8 cellular contexts compared by ENCODE assay signal in the genomic region with DNA sequence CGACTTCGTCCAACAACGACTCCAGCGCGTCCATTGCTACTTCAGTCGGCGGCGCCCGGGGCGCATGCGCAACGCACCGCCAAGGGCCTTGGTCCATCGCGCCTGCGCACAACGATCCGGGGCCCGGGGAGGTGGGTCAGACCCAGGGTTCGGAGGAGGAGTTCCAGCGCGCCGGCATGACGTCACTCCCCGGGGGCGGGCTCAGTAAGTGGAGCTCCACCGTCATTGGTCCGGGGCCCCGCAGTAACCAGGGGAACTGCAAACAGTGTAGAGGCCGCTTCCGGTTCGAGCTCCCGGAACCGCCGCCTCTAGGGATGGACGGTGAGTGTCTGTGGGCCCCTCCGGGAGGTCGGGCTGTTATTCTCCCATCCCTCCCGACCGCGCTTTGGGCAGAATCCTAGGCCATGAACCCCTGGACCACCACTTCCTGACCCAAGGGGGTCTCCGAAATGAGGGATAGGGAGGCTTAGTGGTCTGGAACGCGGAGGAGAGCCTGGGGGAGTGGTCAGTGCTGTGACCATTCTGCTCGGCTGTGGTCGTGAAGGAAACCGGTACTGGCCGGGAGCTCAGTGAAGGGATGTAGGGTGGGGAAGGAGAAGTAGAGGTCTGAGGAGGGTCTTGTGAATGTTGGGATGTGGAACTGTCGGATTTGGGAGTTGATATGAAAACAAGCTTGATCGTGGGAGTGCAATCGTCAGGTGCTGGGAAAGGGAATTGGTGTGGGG. TPM values are rescaled to one million over a fixed set of nuclear protein-coding genes. Genes with fewer than 3 reads are reported as not detected.
DNase-seq lines count a peak whose midpoint lies in the region; ATAC-seq and TF ChIP-seq lines count a peak whose summit lies in the region.

A gene with protein sequence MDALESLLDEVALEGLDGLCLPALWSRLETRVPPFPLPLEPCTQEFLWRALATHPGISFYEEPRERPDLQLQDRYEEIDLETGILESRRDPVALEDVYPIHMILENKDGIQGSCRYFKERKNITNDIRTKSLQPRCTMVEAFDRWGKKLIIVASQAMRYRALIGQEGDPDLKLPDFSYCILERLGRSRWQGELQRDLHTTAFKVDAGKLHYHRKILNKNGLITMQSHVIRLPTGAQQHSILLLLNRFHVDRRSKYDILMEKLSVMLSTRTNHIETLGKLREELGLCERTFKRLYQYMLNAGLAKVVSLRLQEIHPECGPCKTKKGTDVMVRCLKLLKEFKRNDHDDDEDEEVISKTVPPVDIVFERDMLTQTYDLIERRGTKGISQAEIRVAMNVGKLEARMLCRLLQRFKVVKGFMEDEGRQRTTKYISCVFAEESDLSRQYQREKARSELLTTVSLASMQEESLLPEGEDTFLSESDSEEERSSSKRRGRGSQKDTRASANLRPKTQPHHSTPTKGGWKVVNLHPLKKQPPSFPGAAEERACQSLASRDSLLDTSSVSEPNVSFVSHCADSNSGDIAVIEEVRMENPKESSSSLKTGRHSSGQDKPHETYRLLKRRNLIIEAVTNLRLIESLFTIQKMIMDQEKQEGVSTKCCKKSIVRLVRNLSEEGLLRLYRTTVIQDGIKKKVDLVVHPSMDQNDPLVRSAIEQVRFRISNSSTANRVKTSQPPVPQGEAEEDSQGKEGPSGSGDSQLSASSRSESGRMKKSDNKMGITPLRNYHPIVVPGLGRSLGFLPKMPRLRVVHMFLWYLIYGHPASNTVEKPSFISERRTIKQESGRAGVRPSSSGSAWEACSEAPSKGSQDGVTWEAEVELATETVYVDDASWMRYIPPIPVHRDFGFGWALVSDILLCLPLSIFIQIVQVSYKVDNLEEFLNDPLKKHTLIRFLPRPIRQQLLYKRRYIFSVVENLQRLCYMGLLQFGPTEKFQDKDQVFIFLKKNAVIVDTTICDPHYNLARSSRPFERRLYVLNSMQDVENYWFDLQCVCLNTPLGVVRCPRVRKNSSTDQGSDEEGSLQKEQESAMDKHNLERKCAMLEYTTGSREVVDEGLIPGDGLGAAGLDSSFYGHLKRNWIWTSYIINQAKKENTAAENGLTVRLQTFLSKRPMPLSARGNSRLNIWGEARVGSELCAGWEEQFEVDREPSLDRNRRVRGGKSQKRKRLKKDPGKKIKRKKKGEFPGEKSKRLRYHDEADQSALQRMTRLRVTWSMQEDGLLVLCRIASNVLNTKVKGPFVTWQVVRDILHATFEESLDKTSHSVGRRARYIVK (N-terminal part only) (minus strand): TSS at position 57 of the 725 bp plus-strand sequence. CDS start 23 bp downstream, at position 34.
A gene (plus strand): TSS at position 288 of the 725 bp plus-strand sequence. CDS start 27 bp downstream, at position 315.

- intact Hi-C loops in activated T-helper 1 cell treated with anti-CD3 and anti-CD28 coated beads, Interleukin-12 subunit alpha, Interleukin-12 subunit beta, Interleukin-2, Interleukin-4 antibody, amounts not matched to agents 30 ng/mL and 10 ng/mL and 1 ng/mL, durations not matched to agents 14 hours and 24 hours and 36 hours (cut with micrococcal nuclease) = loop anchor here (2.0 kb wide), 1 partner anchor 29 kb away; no protein-coding TSS in a partner anchor

- POLR2A ChIA-PET in naive thymus-derived CD8-positive, alpha-beta T cell (lab: Charles Lee) = interaction anchor here (0.6 to 3.3 kb wide), 5 partner anchors 12 to 745 kb away, joined by 3 to 20 read pairs (median 4); a partner anchor contains a TSS

- H3K36me3 ChIP-seq in DND-41 (ENCODE audit: insufficient read depth, low read length) = peaks cover 20% of the 10 kb centered on the region
- H3K36me3 ChIP-seq in GM23248 (ENCODE audit: low read depth) = no peaks in the 10 kb centered on the region

- H3K4me1 ChIP-seq in DND-41 (ENCODE audit: insufficient read depth, low read length) (peaks cover 35% of the 10 kb centered on the region), GM23248 (ENCODE audit: insufficient read depth) (peaks cover 32% of the 10 kb centered on the region)

- peaks cover 13% of the 10 kb centered on the region for H3F3A ChIP-seq in GM23248 (ENCODE audit: insufficient read depth)

- DNase-seq in DND-41 (peak; percentile 99), GM23248 (peak; percentile 99), Kasumi-1 (lab: John Stamatoyannopoulos, UW) (peak; percentile 81), RPMI7951 (ENCODE audit: low read depth) (peak; percentile 95), fibroblast of gingiva (ENCODE audit: low read depth) (peak; percentile 98)
- peak; percentile 100 for DNase-seq in activated T-helper 1 cell treated with anti-CD3 and anti-CD28 coated beads, Interleukin-12 subunit alpha, Interleukin-12 subunit beta, Interleukin-2, Interleukin-4 antibody, amounts not matched to agents 30 ng/mL and 10 ng/mL and 1 ng/mL, durations not matched to agents 14 hours and 24 hours and 36 hours (ENCODE audit: low spot score)
- DNase-seq in naive thymus-derived CD8-positive, alpha-beta T cell = peak; percentile 99 to 100 (median 100)
- peak; percentile 99 to 100 (median 100) for DNase-seq in stimulated activated naive CD4-positive, alpha-beta T cell (lab: John Stamatoyannopoulos, UW)

- H2AFZ ChIP-seq in DND-41 (ENCODE audit: low read depth, low read length) (peak within 1 kb of the TSS; percentile 100), GM23248 (peak within 1 kb of the TSS; percentile 93)

- H3K27ac ChIP-seq in DND-41 (ENCODE audit: low read length) = peak within 1 kb of the TSS; percentile 85
- peak within 1 kb of the TSS; percentile 86 for H3K27ac ChIP-seq in GM23248

- ATAC-seq in DND-41 (ENCODE audit: insufficient read depth, low read depth) = peak; percentile 98
- peak; percentile 93 to 95 for ATAC-seq in naive thymus-derived CD8-positive, alpha-beta T cell

- H3K27me3 Mint-ChIP-seq in activated T-helper 1 cell treated with anti-CD3 and anti-CD28 coated beads, Interleukin-12 subunit alpha, Interleukin-12 subunit beta, Interleukin-2, Interleukin-4 antibody, amounts not matched to agents 30 ng/mL and 10 ng/mL and 1 ng/mL, durations not matched to agents 14 hours and 24 hours and 36 hours (ENCODE audit: insufficient read depth) = no peaks in the 10 kb centered on the region
- H3K27me3 Mint-ChIP-seq in naive thymus-derived CD8-positive, alpha-beta T cell = no peaks in the 10 kb centered on the region

- in situ Hi-C loops in GM23248 (cut with MboI) = no loop called here

- H3K27ac Mint-ChIP-seq in activated T-helper 1 cell treated with anti-CD3 and anti-CD28 coated beads, Interleukin-12 subunit alpha, Interleukin-12 subunit beta, Interleukin-2, Interleukin-4 antibody, amounts not matched to agents 30 ng/mL and 10 ng/mL and 1 ng/mL, durations not matched to agents 14 hours and 24 hours and 36 hours = peak within 1 kb of the TSS; percentile 90
- peak within 1 kb of the TSS; percentile 92 to 100 (median 100) for H3K27ac Mint-ChIP-seq in naive thymus-derived CD8-positive, alpha-beta T cell

- H4K20me1 ChIP-seq in DND-41 (ENCODE audit: insufficient read depth, low read length) (peaks cover 19% of the 10 kb centered on the region), GM23248 (ENCODE audit: insufficient read depth) (no peaks in the 10 kb centered on the region)

- 0 to 1% methylated on average over 50 to 51 of the region's 51 CpGs for WGBS in GM23248 (ENCODE audit: low coverage in 1 of 2, low lambda C conversion rate in 2 of 2, missing lambda C conversion rate in 2 of 2), 2 experiments

- H3K4me3 Mint-ChIP-seq in activated T-helper 1 cell treated with anti-CD3 and anti-CD28 coated beads, Interleukin-12 subunit alpha, Interleukin-12 subunit beta, Interleukin-2, Interleukin-4 antibody, amounts not matched to agents 30 ng/mL and 10 ng/mL and 1 ng/mL, durations not matched to agents 14 hours and 24 hours and 36 hours = peak within 1 kb of the TSS; percentile 99
- peak within 1 kb of the TSS; percentile 97 to 99 (median 98) for H3K4me3 Mint-ChIP-seq in naive thymus-derived CD8-positive, alpha-beta T cell

- no peak for TF ChIP-seq CTCF in DND-41 (IDR thresholded peaks at IDR 0.05; ENCODE audit: borderline replicate concordance, extremely low read depth, low read length, poor library complexity, severe bottlenecking)

- no peaks in the 10 kb centered on the region for H3K9me2 ChIP-seq in GM23248 (ENCODE audit: insufficient read depth)

- peaks cover 15% of the 10 kb centered on the region for H3K36me3 Mint-ChIP-seq in activated T-helper 1 cell treated with anti-CD3 and anti-CD28 coated beads, Interleukin-12 subunit alpha, Interleukin-12 subunit beta, Interleukin-2, Interleukin-4 antibody, amounts not matched to agents 30 ng/mL and 10 ng/mL and 1 ng/mL, durations not matched to agents 14 hours and 24 hours and 36 hours (ENCODE audit: low read depth)
- peaks cover 0 to 16% (median 4%) of the 10 kb centered on the region in 3 donors for H3K36me3 Mint-ChIP-seq in naive thymus-derived CD8-positive, alpha-beta T cell

- no peaks in the 10 kb centered on the region for H3K9me3 Mint-ChIP-seq in activated T-helper 1 cell treated with anti-CD3 and anti-CD28 coated beads, Interleukin-12 subunit alpha, Interleukin-12 subunit beta, Interleukin-2, Interleukin-4 antibody, amounts not matched to agents 30 ng/mL and 10 ng/mL and 1 ng/mL, durations not matched to agents 14 hours and 24 hours and 36 hours
- H3K9me3 Mint-ChIP-seq in naive thymus-derived CD8-positive, alpha-beta T cell = no peaks in the 10 kb centered on the region

- H3K4me2 ChIP-seq in DND-41 (ENCODE audit: insufficient read depth, low read length) = peak within 1 kb of the TSS; percentile 99
- H3K4me2 ChIP-seq in GM23248 (ENCODE audit: unreplicated experiment) = peak within 1 kb of the TSS; percentile 99

- peaks cover 41% of the 10 kb centered on the region for H3K4me1 Mint-ChIP-seq in activated T-helper 1 cell treated with anti-CD3 and anti-CD28 coated beads, Interleukin-12 subunit alpha, Interleukin-12 subunit beta, Interleukin-2, Interleukin-4 antibody, amounts not matched to agents 30 ng/mL and 10 ng/mL and 1 ng/mL, durations not matched to agents 14 hours and 24 hours and 36 hours (ENCODE audit: low read depth)
- peaks cover 27 to 50% (median 42%) of the 10 kb centered on the region in 4 donors for H3K4me1 Mint-ChIP-seq in naive thymus-derived CD8-positive, alpha-beta T cell

- H3K9me3 ChIP-seq in DND-41 (ENCODE audit: insufficient read depth, low read length, severe bottlenecking) (no peaks in the 10 kb centered on the region), GM23248 (ENCODE audit: low read depth) (no peaks in the 10 kb centered on the region)

- H3K27me3 ChIP-seq in DND-41 (ENCODE audit: insufficient read depth, low read length, poor library complexity) (no peaks in the 10 kb centered on the region), GM23248 (replicated peaks; ENCODE audit: insufficient read depth) (no peaks in the 10 kb centered on the region)

- H3K4me3 ChIP-seq in DND-41 (ENCODE audit: low read depth in 1 of 2, low read length in 2 of 2) (peak within 1 kb of the TSS; percentile 100), GM23248 (peak within 1 kb of the TSS; percentile 99)

- H3K9ac ChIP-seq in DND-41 (ENCODE audit: low read depth, low read length) = peak within 1 kb of the TSS; percentile 84
- H3K9ac ChIP-seq in GM23248 = peak within 1 kb of the TSS; percentile 98

- H3K79me2 ChIP-seq in DND-41 (ENCODE audit: insufficient read depth, low read length) (peaks cover 43% of the 10 kb centered on the region), GM23248 (ENCODE audit: insufficient read depth) (peaks cover 89% of the 10 kb centered on the region)

RNA-seq across cellular contexts. Expression of the first gene that starts in this region (rescaled TPM):
- 52.1 and 65.5 TPM in 2 replicates for total RNA-seq in GM23248 (2014; rRNA removed; shearing (Covaris generic))
- polyA plus RNA-seq in GM23248 (2016; fragmentation: Nextera tagmentation; extraction: Ambion mirVana) = 30.6 and 33.4 TPM in 2 replicates
- 35.9 and 39.6 TPM in 2 replicates for total RNA-seq in RPMI7951 (2014; rRNA removed; shearing (Covaris generic))
- total RNA-seq in activated T-helper 1 cell treated with anti-CD3 and anti-CD28 coated beads, Interleukin-12 subunit alpha, Interleukin-12 subunit beta, Interleukin-2, Interleukin-4 antibody, amounts not matched to agents 30 ng/mL and 10 ng/mL and 1 ng/mL, durations not matched to agents 14 hours and 24 hours and 36 hours = 66.5 and 69.9 TPM in 2 replicates
- total RNA-seq in naive thymus-derived CD8-positive, alpha-beta T cell = 10 to 100 TPM; 56.4 to 56.6 TPM
- polyA plus RNA-seq in naive thymus-derived CD8-positive, alpha-beta T cell = 10 to 100 TPM; 25.8 to 36.1 (median 26.9) TPM

RNA-seq across cellular contexts. Expression of the second gene that starts in this region (rescaled TPM):
- total RNA-seq in GM23248 (2014; rRNA removed; shearing (Covaris generic)) = 6.2 and 8.5 TPM in 2 replicates
- 4.8 and 6.9 TPM in 2 replicates for polyA plus RNA-seq in GM23248 (2016; fragmentation: Nextera tagmentation; extraction: Ambion mirVana)
- 7.1 and 7.7 TPM in 2 replicates for total RNA-seq in RPMI7951 (2014; rRNA removed; shearing (Covaris generic))
- 12.4 and 17.6 TPM in 2 replicates for total RNA-seq in activated T-helper 1 cell treated with anti-CD3 and anti-CD28 coated beads, Interleukin-12 subunit alpha, Interleukin-12 subunit beta, Interleukin-2, Interleukin-4 antibody, amounts not matched to agents 30 ng/mL and 10 ng/mL and 1 ng/mL, durations not matched to agents 14 hours and 24 hours and 36 hours
- total RNA-seq in naive thymus-derived CD8-positive, alpha-beta T cell = 10 to 100 TPM; 17.0 to 23.4 TPM
- polyA plus RNA-seq in naive thymus-derived CD8-positive, alpha-beta T cell = 1 to 10 TPM; 1.3 to 3.4 (median 1.9) TPM

Comparison
In these comparisons a context has a peak if more than half of its experiments do, and no peak if none do; other contexts are left out.
1. Peak in every context shown above with its lines: DNase-seq, ATAC-seq, H3K4me3 ChIP-seq and H3K27ac ChIP-seq.